20 cellular contexts compared by ENCODE assay signal in the genomic region with DNA sequence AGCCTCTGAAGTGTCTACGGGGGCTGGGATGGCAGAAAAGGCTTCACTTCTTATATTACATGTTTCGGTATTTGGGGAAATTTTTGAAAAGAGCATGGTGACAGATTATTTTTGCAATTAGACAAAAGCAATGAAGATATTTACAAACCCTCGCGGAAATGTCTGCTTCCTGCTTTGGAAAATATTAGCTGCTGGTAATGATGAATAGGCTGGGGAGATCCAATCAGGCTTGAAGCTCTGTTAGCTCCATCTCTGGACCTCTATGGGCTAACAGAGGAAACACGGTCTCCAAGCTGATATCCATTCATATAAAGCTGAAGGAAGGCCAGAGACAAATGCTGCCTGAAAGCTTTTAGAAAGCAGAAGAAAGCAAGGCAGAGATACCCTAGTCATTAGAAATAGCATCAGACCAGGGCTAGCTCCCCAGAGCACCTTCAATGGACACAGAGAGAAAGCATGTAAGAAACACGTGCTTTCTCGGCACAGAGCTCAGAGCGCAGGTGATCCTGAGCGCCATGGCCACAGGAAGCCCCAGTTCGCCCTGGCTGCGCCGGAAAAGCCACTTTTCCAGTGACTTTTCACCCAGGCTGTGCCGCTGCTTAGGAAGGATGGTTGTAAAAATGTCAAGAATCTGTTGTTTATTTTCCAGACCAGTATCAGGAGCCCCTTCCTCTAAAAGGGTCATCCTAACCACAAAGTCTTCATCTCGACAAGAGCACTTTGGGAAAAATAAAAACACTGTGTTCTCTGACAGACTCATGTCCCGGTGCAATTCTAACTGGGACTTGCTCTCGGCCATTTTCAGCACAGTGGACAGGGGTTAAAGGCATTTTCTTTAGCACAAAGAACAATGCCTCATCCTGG.
DNase-seq lines count a peak whose midpoint lies in the region; ATAC-seq, FAIRE-seq and TF ChIP-seq lines count a peak whose summit lies in the region.
"Had no signal": no experiment of that assay in that cellular context is flagged by ENCODE, and none has a peak within 500 bp of the region (broad histone marks: within the 10 kb centered on the region; RNA-seq: fewer than 3 reads in every experiment).

No MANE protein-coding gene starts in this region.

- TF ChIP-seq RAD21 in SK-N-SH (IDR thresholded peaks at IDR 0.05; ENCODE audit: low read length) (no peak), K562 (CRISPR knock-in tag; conservative IDR thresholded peaks at IDR 0.05 in 1 of 2, IDR thresholded peaks at IDR 0.05 in 1 of 2) (no peak)

- no peak overlapping the region for H3K4me3 ChIP-seq in SK-N-SH (ENCODE audit: low read depth in 2 of 2, low read length in 1 of 2)
- H3K4me3 ChIP-seq in Karpas-422 (ENCODE audit: low read length) = no peak overlapping the region
- H3K4me3 ChIP-seq in K562 = no peak overlapping the region
- H3K4me3 ChIP-seq: BLaER1, SK-N-MC had no signal

- H3K27me3 Mint-ChIP-seq in stimulated activated naive CD8-positive, alpha-beta T cell treated with anti-CD3 and anti-CD28 coated beads, Interleukin-15, amount 100 ng/mL, for 72 hours = peaks cover 12% of the 10 kb centered on the region

- CTCF ChIA-PET in SK-N-SH (lab: Yijun Ruan, JAX) (interaction anchor here (0.8 to 1.8 kb wide), 8 partner anchors 8 to 630 kb away, joined by 3 to 6 read pairs (median 5); no protein-coding TSS in a partner anchor), K562 (lab: Yijun Ruan, JAX; ENCODE audit: low intra/inter-chr PET ratio) (interaction anchor here (0.6 kb wide), 1 partner anchor 43 kb away, joined by 3 read pairs; no protein-coding TSS in a partner anchor)

- in situ Hi-C loops in K562 (cut with MboI) = no loop called here

- H3F3A ChIP-seq in SK-N-SH (replicated peaks; ENCODE audit: insufficient read depth) = no peaks in the 10 kb centered on the region

- BruUV-seq in K562 (replicated peaks; lab: Mats Ljungman, UMichigan) = no TSS peak

- no peak overlapping the region for H3K9ac ChIP-seq in SK-N-SH
- no peak overlapping the region for H3K9ac ChIP-seq in Karpas-422 (ENCODE audit: low read length)
- no peak overlapping the region for H3K9ac ChIP-seq in K562 (ENCODE audit: insufficient read depth in 1 of 2, low read depth in 2 of 2, low read length in 2 of 2)
- H3K9ac ChIP-seq: BLaER1 had no signal

- H3K4me1 ChIP-seq in SK-N-SH (ENCODE audit: control insufficient read depth in 1 of 2, insufficient read depth in 2 of 2, low read depth in 1 of 2, low read length in 1 of 2) = no peaks in the 10 kb centered on the region
- H3K4me1 ChIP-seq in Karpas-422 (ENCODE audit: low read length) = peaks cover 11% of the 10 kb centered on the region
- no peaks in the 10 kb centered on the region for H3K4me1 ChIP-seq in K562 (replicated peaks in 1 of 2; ENCODE audit: control insufficient read depth in 2 of 2, insufficient read depth in 2 of 2, low read length in 2 of 2)

- no peaks in the 10 kb centered on the region for H3K9me2 ChIP-seq in SK-N-SH
- no peaks in the 10 kb centered on the region for H3K9me2 ChIP-seq in Karpas-422 (replicated peaks; ENCODE audit: insufficient read depth, low read length)

- TF ChIP-seq EP300 in SK-N-SH (IDR thresholded peaks at IDR 0.05; ENCODE audit: borderline replicate concordance in 1 of 2, low read depth in 1 of 2, low read length in 1 of 2) (no peak), K562 (IDR thresholded peaks at IDR 0.05; ENCODE audit: low read length) (no peak)

- POLR2A ChIA-PET in SK-N-SH (lab: Yijun Ruan, JAX) = no interaction called here
- POLR2A ChIA-PET in K562 (lab: Yijun Ruan, JAX) = no interaction called here

- H2AFZ ChIP-seq in SK-N-SH (ENCODE audit: low read depth) (no peak overlapping the region), Karpas-422 (ENCODE audit: low read length) (peak overlapping the region; percentile 48; the same call in 1 of the 2 replicates), K562 (ENCODE audit: low read depth, low read length) (no peak overlapping the region)

- peaks cover 4 to 11% of the 10 kb centered on the region in 2 experiments for H3K36me3 ChIP-seq in SK-N-SH (replicated peaks in 1 of 2; ENCODE audit: control insufficient read depth in 1 of 2, insufficient read depth in 2 of 2, low read length in 1 of 2)
- H3K36me3 ChIP-seq in Karpas-422 (ENCODE audit: insufficient read depth, low read length) = no peaks in the 10 kb centered on the region
- H3K36me3 ChIP-seq in K562 (ENCODE audit: control insufficient read depth, insufficient read depth, low read length) = no peaks in the 10 kb centered on the region

- H3K27ac ChIP-seq in SK-N-SH (ENCODE audit: low read depth in 2 of 2, low read length in 1 of 2) (no peak overlapping the region), Karpas-422 (ENCODE audit: low read length) (no peak overlapping the region), K562 (ENCODE audit: extremely low read depth, low read depth, low read length) (no peak overlapping the region)
- H3K27ac ChIP-seq: 22Rv1, BLaER1, SK-N-MC had no signal

- H3K4me1 Mint-ChIP-seq in stimulated activated naive CD8-positive, alpha-beta T cell treated with anti-CD3 and anti-CD28 coated beads, Interleukin-15, amount 100 ng/mL, for 72 hours = peaks cover 4% of the 10 kb centered on the region

- ATAC-seq in SK-N-SH treated with all-trans-retinoic acid at 6 μM for 48 hours = no peak
- ATAC-seq in K562 = no peak
- no peak for ATAC-seq in stimulated activated naive CD8-positive, alpha-beta T cell treated with anti-CD3 and anti-CD28 coated beads, Interleukin-15, amount 100 ng/mL, for 72 hours
- no peak for ATAC-seq in GM18861 (IDR thresholded peaks at IDR 0.05; ENCODE audit: unreplicated experiment)
- no peak for ATAC-seq in HG03025 (IDR thresholded peaks at IDR 0.05; ENCODE audit: low FRiP score, unreplicated experiment)
- ATAC-seq: Panc1, Right ventricle myocardium inferior had no signal

- H3K27me3 ChIP-seq in SK-N-SH (ENCODE audit: insufficient read depth) = no peaks in the 10 kb centered on the region
- no peaks in the 10 kb centered on the region for H3K27me3 ChIP-seq in Karpas-422 (ENCODE audit: low read length)
- H3K27me3 ChIP-seq in K562 (ENCODE audit: control insufficient read depth in 2 of 2, insufficient read depth in 2 of 2, low read length in 2 of 2) = peaks cover 42 to 43% of the 10 kb centered on the region in 2 experiments
- H3K27me3 ChIP-seq: BLaER1 had no signal

- peak overlapping the region in 1 of 2 donors; percentile 15 for H3K27ac Mint-ChIP-seq in stimulated activated naive CD8-positive, alpha-beta T cell treated with anti-CD3 and anti-CD28 coated beads, Interleukin-15, amount 100 ng/mL, for 72 hours
- H3K27ac Mint-ChIP-seq: H9 had no signal

- H3K4me2 ChIP-seq in SK-N-SH (no peak overlapping the region), Karpas-422 (ENCODE audit: low read depth, low read length, poor library complexity, severe bottlenecking) (no peak overlapping the region), K562 (ENCODE audit: insufficient read depth, low read length) (no peak overlapping the region)
- H3K4me2 ChIP-seq: BLaER1 had no signal

- FAIRE-seq in K562 (lab: Jason Lieb, UNC) = peak; percentile 44

- WGBS in SK-N-SH (ENCODE audit: low lambda C conversion rate) = 88% methylated on average over 16 of the region's 16 CpGs
- WGBS in K562 (ENCODE audit: insufficient coverage, low coverage, missing lambda C conversion rate) = 26% methylated on average over 16 of the region's 16 CpGs

- H3K79me2 ChIP-seq in SK-N-SH (ENCODE audit: insufficient read depth) (no peaks in the 10 kb centered on the region), Karpas-422 (ENCODE audit: low read length) (no peaks in the 10 kb centered on the region), K562 (ENCODE audit: control insufficient read depth, insufficient read depth, low read length) (no peaks in the 10 kb centered on the region)

- no peaks in the 10 kb centered on the region for H3K9me3 ChIP-seq in SK-N-SH
- H3K9me3 ChIP-seq in Karpas-422 (ENCODE audit: low read length) = no peaks in the 10 kb centered on the region
- H3K9me3 ChIP-seq in K562 (replicated peaks; ENCODE audit: control insufficient read depth, insufficient read depth, low read depth, low read length) = no peaks in the 10 kb centered on the region
- H3K9me3 ChIP-seq: BLaER1 had no signal

- intact Hi-C loops in K562 (cut with micrococcal nuclease) = no loop called here

- H3K9me1 ChIP-seq in K562 (ENCODE audit: control insufficient read depth, insufficient read depth, low read length) = no peaks in the 10 kb centered on the region

- H3K9me3 Mint-ChIP-seq in stimulated activated naive CD8-positive, alpha-beta T cell treated with anti-CD3 and anti-CD28 coated beads, Interleukin-15, amount 100 ng/mL, for 72 hours = no peaks in the 10 kb centered on the region
- H3K9me3 Mint-ChIP-seq: H9 had no signal

- H4K20me1 ChIP-seq in SK-N-SH (ENCODE audit: insufficient read depth) (no peaks in the 10 kb centered on the region), Karpas-422 (ENCODE audit: insufficient read depth, low read depth, low read length) (no peaks in the 10 kb centered on the region), K562 (replicated peaks; ENCODE audit: control insufficient read depth, insufficient read depth, low read length) (no peaks in the 10 kb centered on the region)
- H4K20me1 ChIP-seq: BLaER1 had no signal

- no peak for DNase-seq in SK-N-SH
- no peak for DNase-seq in Karpas-422
- no peak for DNase-seq in K562 (ENCODE audit: extremely low read depth in 1 of 4, low spot score in 3 of 4)
- peak; percentile 27 to 88 for DNase-seq in lung microvascular endothelial cell (ENCODE audit: low read depth in 2 of 2)
- no peak for DNase-seq in stimulated activated naive CD8-positive, alpha-beta T cell treated with anti-CD3 and anti-CD28 coated beads, Interleukin-15, amount 100 ng/mL, for 72 hours
- DNase-seq: DMS 273 treated with DMSO at 0.1 percent for 48 hours, H9, KBM-7, NCI-H1092, NCI-H2107, NCI-H345, NCI-H69 had no signal

- H3K4me3 Mint-ChIP-seq in stimulated activated naive CD8-positive, alpha-beta T cell treated with anti-CD3 and anti-CD28 coated beads, Interleukin-15, amount 100 ng/mL, for 72 hours = no peak overlapping the region
- H3K4me3 Mint-ChIP-seq: H9 had no signal

- no peak for TF ChIP-seq POLR2A in K562 (conservative IDR thresholded peaks at IDR 0.05)

- TF ChIP-seq CTCF in SK-N-SH (IDR thresholded peaks at IDR 0.05) (no peak), K562 (IDR thresholded peaks at IDR 0.05 in 2 of 3, conservative IDR thresholded peaks at IDR 0.05 in 1 of 3; ENCODE audit: insufficient read depth in 2 of 3, low read depth in 1 of 3, low read length in 3 of 3) (no peak)

TF ChIP-seq in SK-N-SH, 30 proteins besides CTCF, POLR2A, EP300 and RAD21 (continues in another document):
- TF ChIP-seq JUND (IDR thresholded peaks at IDR 0.05) = no peak

TF ChIP-seq in SK-N-SH treated with all-trans-retinoic acid at 6 μM for 48 hours, 23 proteins besides CTCF, POLR2A, EP300 and RAD21 (continues in another document):
- TF ChIP-seq GLIS3 (CRISPR knock-in tag; IDR thresholded peaks at IDR 0.05) = no peak

Comparison
In these comparisons a context has a peak if more than half of its experiments do, and no peak if none do; other contexts are left out.
1. DNase-seq: peak in lung microvascular endothelial cell (2 of 2); none in SK-N-SH (single experiment), Karpas-422 (single experiment), K562 (0 of 4) and stimulated activated naive CD8-positive, alpha-beta T cell treated with anti-CD3 and anti-CD28 coated beads, Interleukin-15, amount 100 ng/mL, for 72 hours (0 of 2).
2. Of the 27 proteins assayed by ChIP-seq in both K562 and SK-N-SH: peak only in K562: none; only in SK-N-SH: none; in both: REST; in neither: 26.